21 cellular contexts compared by ENCODE assay signal in the genomic region with DNA sequence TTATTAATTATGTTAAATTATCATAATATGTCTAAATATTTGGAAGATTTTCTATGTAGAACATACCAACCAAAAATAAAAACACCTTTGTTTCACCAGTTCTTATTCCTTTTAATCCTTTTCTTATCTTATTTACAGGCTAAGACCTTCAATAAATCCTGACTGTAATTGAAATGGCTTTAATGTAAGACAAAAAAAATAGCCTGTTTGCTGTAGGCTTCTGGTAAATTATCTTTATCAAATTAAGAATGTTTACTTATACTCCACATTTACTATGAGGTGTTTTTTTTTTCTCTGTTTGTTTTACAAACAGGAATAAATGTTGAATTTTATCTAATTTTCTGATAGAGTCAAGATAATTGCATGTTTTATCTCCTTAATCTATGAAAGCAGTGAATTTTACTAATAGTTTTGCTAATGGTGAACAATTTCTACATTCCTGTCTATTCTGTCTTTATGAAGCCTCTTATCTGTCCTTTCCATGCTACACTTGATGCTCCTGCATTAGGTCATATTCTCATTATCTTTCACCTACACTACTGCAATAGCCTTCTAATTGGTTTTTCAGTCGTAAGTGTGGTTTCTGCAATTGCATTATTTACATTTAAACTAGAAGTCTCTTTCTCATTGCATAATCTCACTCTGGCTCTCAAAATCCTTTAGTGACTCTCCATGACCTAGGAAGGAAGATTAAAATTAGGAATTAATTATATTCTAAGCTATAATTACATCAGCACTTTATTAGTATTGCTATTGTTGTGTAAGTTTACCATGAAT.
A peak's percentile ranks its signal among the peaks of the same experiment; 100 is the strongest.
DNase-seq lines count a peak whose midpoint lies in the region; ATAC-seq, FAIRE-seq and TF ChIP-seq lines count a peak whose summit lies in the region.
"Had no signal": no experiment of that assay in that cellular context is flagged by ENCODE, and none has a peak within 500 bp of the region (broad histone marks: within the 10 kb centered on the region; RNA-seq: fewer than 3 reads in every experiment).

No MANE protein-coding gene starts in this region.

- H3K4me3 ChIP-seq in K562 (no peak overlapping the region), pancreas (no peak overlapping the region)
- H3K4me3 ChIP-seq: GM23338 had no signal

- no peaks in the 10 kb centered on the region for H3K27me3 ChIP-seq in K562 (ENCODE audit: control insufficient read depth in 2 of 2, insufficient read depth in 2 of 2, low read length in 2 of 2)
- H3K27me3 ChIP-seq in pancreas = no peaks in the 10 kb centered on the region

- no peaks in the 10 kb centered on the region for H3K79me2 ChIP-seq in K562 (ENCODE audit: control insufficient read depth, insufficient read depth, low read length)

- H3K27ac ChIP-seq in K562 (ENCODE audit: extremely low read depth, low read depth, low read length) (no peak overlapping the region), pancreas (no peak overlapping the region)
- H3K27ac ChIP-seq: C4-2B had no signal

- H3K36me3 ChIP-seq in K562 (ENCODE audit: control insufficient read depth, insufficient read depth, low read length) (no peaks in the 10 kb centered on the region), pancreas (no peaks in the 10 kb centered on the region)

- in situ Hi-C loops in K562 (cut with MboI) = no loop called here

- no peak for TF ChIP-seq RAD21 in K562 (CRISPR knock-in tag; conservative IDR thresholded peaks at IDR 0.05 in 1 of 2, IDR thresholded peaks at IDR 0.05 in 1 of 2)

- FAIRE-seq in K562 (lab: Jason Lieb, UNC) (no peak), pancreas (lab: Jason Lieb, UNC) (peak; percentile 20)
- FAIRE-seq: A204.1, D721Med, G401.6, GM12892, GM18507, H54, HTR-8/SVneo had no signal

- 0% methylated on average over 1 of the region's 1 CpG for WGBS in K562 (ENCODE audit: insufficient coverage, low coverage, missing lambda C conversion rate)
- WGBS in pancreas, 2 donors = 19 to 33% methylated on average over 1 of the region's 1 CpG

- no peaks in the 10 kb centered on the region for H4K20me1 ChIP-seq in K562 (replicated peaks; ENCODE audit: control insufficient read depth, insufficient read depth, low read length)

- no TSS peak for BruUV-seq in K562 (replicated peaks; lab: Mats Ljungman, UMichigan)

- H3K9ac ChIP-seq in K562 (ENCODE audit: insufficient read depth in 1 of 2, low read depth in 2 of 2, low read length in 2 of 2) = no peak overlapping the region

- DNase-seq in OCI-M1 (lab: John Stamatoyannopoulos, UW) (peak; percentile 88), K562 (ENCODE audit: extremely low read depth in 1 of 4, low spot score in 3 of 4) (peak in 2 of 4 experiments; percentile 0 to 3), pancreas (no peak), NCI-H345 (lab: John Stamatoyannopoulos, UW) (no peak), GDM1 (lab: John Stamatoyannopoulos, UW) (no peak), AML-193 (lab: John Stamatoyannopoulos, UW) (no peak)
- DNase-seq: ACHN; Caco-2; CD4-positive, alpha-beta T cell; HCEC 1CT; IMR-90 had no signal

- no peak for TF ChIP-seq POLR2A in K562 (conservative IDR thresholded peaks at IDR 0.05)

- H3K4me1 ChIP-seq in K562 (replicated peaks in 1 of 2; ENCODE audit: control insufficient read depth in 2 of 2, insufficient read depth in 2 of 2, low read length in 2 of 2) = no peaks in the 10 kb centered on the region
- no peaks in the 10 kb centered on the region for H3K4me1 ChIP-seq in pancreas

- TF ChIP-seq EP300 in K562 (IDR thresholded peaks at IDR 0.05; ENCODE audit: low read length) = no peak

- ATAC-seq in SK-N-SH treated with all-trans-retinoic acid at 6 μM for 48 hours = no peak
- no peak for ATAC-seq in K562
- ATAC-seq in pancreas = no peak
- ATAC-seq: GM23338 had no signal

- no peak overlapping the region for H2AFZ ChIP-seq in K562 (ENCODE audit: low read depth, low read length)
- H2AFZ ChIP-seq: GM23338 had no signal

- H3K9me1 ChIP-seq in K562 (ENCODE audit: control insufficient read depth, insufficient read depth, low read length) = no peaks in the 10 kb centered on the region

- CTCF ChIA-PET in K562 (lab: Yijun Ruan, JAX; ENCODE audit: low intra/inter-chr PET ratio) = no interaction called here

- TF ChIP-seq CTCF in K562 (IDR thresholded peaks at IDR 0.05 in 2 of 3, conservative IDR thresholded peaks at IDR 0.05 in 1 of 3; ENCODE audit: insufficient read depth in 2 of 3, low read depth in 1 of 3, low read length in 3 of 3) (no peak), pancreas (IDR thresholded peaks at IDR 0.05) (no peak)

- H3K4me2 ChIP-seq in K562 (ENCODE audit: insufficient read depth, low read length) = no peak overlapping the region
- H3K4me2 ChIP-seq: GM23338 had no signal

- no peaks in the 10 kb centered on the region for H3K9me3 ChIP-seq in K562 (replicated peaks; ENCODE audit: control insufficient read depth, insufficient read depth, low read depth, low read length)
- no peaks in the 10 kb centered on the region for H3K9me3 ChIP-seq in pancreas
- H3K9me3 ChIP-seq: Caco-2 had no signal

- intact Hi-C loops in K562 (cut with micrococcal nuclease) = no loop called here
- intact Hi-C loops in pancreas (cut with DNase I) = no loop called here

- POLR2A ChIA-PET in K562 (lab: Yijun Ruan, JAX) = no interaction called here

TF ChIP-seq in SK-N-SH treated with all-trans-retinoic acid at 6 μM for 48 hours, 23 proteins besides CTCF, POLR2A, EP300 and RAD21:
- TF ChIP-seq CSDC2 (CRISPR knock-in tag; IDR thresholded peaks at IDR 0.05) = no peak
- peak; percentile 86 for TF ChIP-seq TCF4 (CRISPR knock-in tag; IDR thresholded peaks at IDR 0.05; ENCODE audit: borderline replicate concordance)
- TF ChIP-seq ISL1 (CRISPR knock-in tag; IDR thresholded peaks at IDR 0.05) = peak; percentile 64

TF ChIP-seq in K562, 482 proteins besides CTCF, POLR2A, EP300 and RAD21 (continues in another document):
- peak; percentile 73 for TF ChIP-seq TAL1 (IDR thresholded peaks at IDR 0.05)
- TF ChIP-seq RBM25 (IDR thresholded peaks at IDR 0.05; ENCODE audit: low read depth, low read length, severe bottlenecking) = no peak
- TF ChIP-seq RBBP5 (IDR thresholded peaks at IDR 0.05; ENCODE audit: borderline replicate concordance, insufficient read depth, low read length, poor library complexity, severe bottlenecking) = no peak
- no peak for TF ChIP-seq HDAC3 (IDR thresholded peaks at IDR 0.05; ENCODE audit: borderline replicate concordance, partially characterized antibody)
- TF ChIP-seq RBFOX2 (IDR thresholded peaks at IDR 0.05; ENCODE audit: low read depth, low read length) = no peak
- TF ChIP-seq BRD9 (IDR thresholded peaks at IDR 0.05; ENCODE audit: low read depth, partially characterized antibody) = no peak
- no peak for TF ChIP-seq SUPT5H (IDR thresholded peaks at IDR 0.05)
- no peak for TF ChIP-seq TBL1XR1 (IDR thresholded peaks at IDR 0.05; ENCODE audit: low read length in 2 of 2)
- TF ChIP-seq, protein P1, sequence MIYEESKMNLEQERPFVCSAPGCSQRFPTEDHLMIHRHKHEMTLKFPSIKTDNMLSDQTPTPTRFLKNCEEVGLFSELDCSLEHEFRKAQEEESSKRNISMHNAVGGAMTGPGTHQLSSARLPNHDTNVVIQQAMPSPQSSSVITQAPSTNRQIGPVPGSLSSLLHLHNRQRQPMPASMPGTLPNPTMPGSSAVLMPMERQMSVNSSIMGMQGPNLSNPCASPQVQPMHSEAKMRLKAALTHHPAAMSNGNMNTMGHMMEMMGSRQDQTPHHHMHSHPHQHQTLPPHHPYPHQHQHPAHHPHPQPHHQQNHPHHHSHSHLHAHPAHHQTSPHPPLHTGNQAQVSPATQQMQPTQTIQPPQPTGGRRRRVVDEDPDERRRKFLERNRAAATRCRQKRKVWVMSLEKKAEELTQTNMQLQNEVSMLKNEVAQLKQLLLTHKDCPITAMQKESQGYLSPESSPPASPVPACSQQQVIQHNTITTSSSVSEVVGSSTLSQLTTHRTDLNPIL (CRISPR knock-in tag; IDR thresholded peaks at IDR 0.05) = no peak
- no peak for TF ChIP-seq PRPF4 (IDR thresholded peaks at IDR 0.05; ENCODE audit: insufficient read depth, low read depth, low read length, poor library complexity, severe bottlenecking)
- peak; percentile 47; the same call in 1 of the 2 replicates for TF ChIP-seq ATF7 (IDR thresholded peaks at IDR 0.05)
- no peak for TF ChIP-seq ZNF224 (CRISPR knock-in tag; IDR thresholded peaks at IDR 0.05)
- no peak for TF ChIP-seq TCFL5 (CRISPR knock-in tag; conservative IDR thresholded peaks at IDR 0.05)
- peak; percentile 34 for TF ChIP-seq CBFA2T2 (conservative IDR thresholded peaks at IDR 0.05)
- TF ChIP-seq CBFA2T3 (IDR thresholded peaks at IDR 0.05) = peak; percentile 67
- no peak for TF ChIP-seq POLR2B (IDR thresholded peaks at IDR 0.05; ENCODE audit: low read depth, partially characterized antibody)
- TF ChIP-seq SRSF9 (IDR thresholded peaks at IDR 0.05; ENCODE audit: borderline replicate concordance, low read depth, low read length) = no peak
- TF ChIP-seq TCF3 (CRISPR knock-in tag; IDR thresholded peaks at IDR 0.05) = peak; percentile 72
- TF ChIP-seq, protein P2, sequence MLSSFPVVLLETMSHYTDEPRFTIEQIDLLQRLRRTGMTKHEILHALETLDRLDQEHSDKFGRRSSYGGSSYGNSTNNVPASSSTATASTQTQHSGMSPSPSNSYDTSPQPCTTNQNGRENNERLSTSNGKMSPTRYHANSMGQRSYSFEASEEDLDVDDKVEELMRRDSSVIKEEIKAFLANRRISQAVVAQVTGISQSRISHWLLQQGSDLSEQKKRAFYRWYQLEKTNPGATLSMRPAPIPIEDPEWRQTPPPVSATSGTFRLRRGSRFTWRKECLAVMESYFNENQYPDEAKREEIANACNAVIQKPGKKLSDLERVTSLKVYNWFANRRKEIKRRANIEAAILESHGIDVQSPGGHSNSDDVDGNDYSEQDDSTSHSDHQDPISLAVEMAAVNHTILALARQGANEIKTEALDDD (IDR thresholded peaks at IDR 0.05) = no peak
